1 cellular context compared by ENCODE assay signal in the genomic region with DNA sequence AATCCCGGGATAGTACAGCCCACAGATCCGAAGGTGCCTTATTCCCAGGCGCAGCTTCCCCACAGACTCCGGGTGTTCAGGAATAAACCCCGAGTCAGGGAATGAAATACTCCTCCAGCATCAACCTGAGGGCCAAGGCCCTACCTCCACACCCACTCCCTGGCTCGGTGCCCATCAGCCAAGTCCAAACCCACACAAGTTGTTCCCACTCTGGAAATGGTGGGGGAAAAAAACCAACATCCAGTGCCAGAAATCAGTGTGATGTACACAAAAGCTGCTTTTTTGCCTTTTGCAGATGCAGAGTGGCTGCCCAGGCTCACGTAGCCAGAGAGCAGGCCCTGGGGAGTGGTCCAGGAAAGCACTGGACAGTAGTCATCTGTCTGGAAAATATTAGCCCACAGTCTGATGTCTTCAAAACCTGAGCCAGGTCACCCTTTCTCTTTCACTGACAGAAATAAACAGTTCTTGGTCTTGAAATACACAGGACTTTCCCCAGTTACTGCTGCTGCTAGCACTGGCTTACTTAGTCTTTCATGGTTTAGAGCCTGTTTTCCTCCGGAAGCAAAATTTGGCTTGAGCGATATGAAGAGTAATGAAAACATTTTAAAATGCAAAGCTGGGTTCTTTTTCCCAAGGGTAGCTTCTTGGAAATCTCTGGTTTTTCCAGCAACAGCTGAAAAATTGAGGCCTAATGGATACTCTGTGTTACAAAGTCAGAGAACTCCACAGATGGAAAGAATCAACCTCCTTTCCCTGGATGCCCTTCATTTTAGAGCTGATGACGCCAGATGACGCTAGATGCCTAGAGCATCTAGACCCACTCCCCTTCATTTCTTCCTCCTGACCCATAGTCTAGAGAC.
TF ChIP-seq lines count a peak whose summit lies in the region.

No MANE protein-coding gene starts in this region.

TF ChIP-seq in HEK293T, 16 proteins besides CTCF, POLR2A, EP300 and RAD21 (continued from another document):
- TF ChIP-seq PKNOX1 (IDR thresholded peaks at IDR 0.05): no peak
- TF ChIP-seq TARDBP (IDR thresholded peaks at IDR 0.05): no peak
- TF ChIP-seq ZNF384 (IDR thresholded peaks at IDR 0.05): no peak
- no peak for TF ChIP-seq BHLHE40 (IDR thresholded peaks at IDR 0.05; ENCODE audit: borderline replicate concordance)
- TF ChIP-seq LEF1 (IDR thresholded peaks at IDR 0.05; ENCODE audit: borderline replicate concordance): no peak
- TF ChIP-seq NFRKB (IDR thresholded peaks at IDR 0.05): no peak
- TF ChIP-seq FOXA1 (IDR thresholded peaks at IDR 0.05): no peak
TF ChIP-seq in HEK293T: peak in this region for 0.
